ENCODE assay signal across 8 cellular contexts in genomic region chr17:81701288-81702071, GRCh38. TPM values are rescaled to one million over a fixed set of nuclear protein-coding genes. Genes with fewer than 3 reads are reported as not detected.
DNase-seq lines count a peak whose midpoint lies in the region; ATAC-seq, FAIRE-seq and TF ChIP-seq lines count a peak whose summit lies in the region.

No MANE protein-coding gene starts in this region.

- H3K27me3 ChIP-seq in small intestine (ENCODE audit: control insufficient read depth in 2 of 2, insufficient read depth in 2 of 2, low read length in 2 of 2) = no peaks in the 10 kb centered on the region

- peaks cover 7 to 13% of the 10 kb centered on the region in 2 donors for H3K36me3 ChIP-seq in small intestine (ENCODE audit: control insufficient read depth in 2 of 2, insufficient read depth in 2 of 2, low read length in 2 of 2)

- H3K4me1 ChIP-seq in small intestine (ENCODE audit: control insufficient read depth in 2 of 2, insufficient read depth in 1 of 2, low read depth in 1 of 2, low read length in 1 of 2) = no peaks in the 10 kb centered on the region

- FAIRE-seq in small intestine (lab: Jason Lieb, UNC) = no peak

- H3K9me3 ChIP-seq in small intestine (ENCODE audit: control insufficient read depth, low read depth) = no peaks in the 10 kb centered on the region

- ATAC-seq in esophagus mucosa = peak; percentile 2
- ATAC-seq in omental fat pad (ENCODE audit: low FRiP score) = no peak

- WGBS in small intestine, 3 donors = 45 to 66% (median 54%) methylated on average over 23 of the region's 23 CpGs

- DNase-seq in NOMO-1 (lab: John Stamatoyannopoulos, UW; ENCODE audit: unreplicated experiment in 2 of 2) (peak; percentile 17 to 55), NOMO-1 treated with dmso at 0.1 percent for 144 hours (lab: John Stamatoyannopoulos, UW; ENCODE audit: unreplicated experiment) (no peak), RKO (ENCODE audit: low spot score) (peak; percentile 54), small intestine (peak; percentile 33), NCI-H1694 treated with DMSO at 0.1 percent for 48 hours (lab: John Stamatoyannopoulos, UW) (no peak), omental fat pad (ENCODE audit: low spot score) (no peak), H4 (ENCODE audit: low spot score) (no peak)

- no peak for TF ChIP-seq CTCF in omental fat pad (IDR thresholded peaks at IDR 0.05)

- peak overlapping the region in 1 of 2 donors; percentile 30 for H3K27ac ChIP-seq in small intestine (ENCODE audit: low read depth in 1 of 2, low read length in 1 of 2)

- peak overlapping the region in 1 of 2 donors; percentile 94 for H3K4me3 ChIP-seq in small intestine (ENCODE audit: low read depth in 1 of 2, low read length in 2 of 2)

RNA-seq across cellular contexts. Expression of gene MRPL12, which starts 1.7 kb away (rescaled TPM):
- total RNA-seq in esophagus mucosa (89.5 TPM), omental fat pad (10 to 100 TPM; 31.4 to 55.8 (median 49.2) TPM)
- 100 to 1,000 TPM; 139 to 258 (median 202) TPM for polyA plus RNA-seq in small intestine
- 16.9 and 21.9 TPM in 2 replicates for total RNA-seq in H4 (2014; rRNA removed; shearing (Covaris generic))

RNA-seq across cellular contexts. Expression of gene SLC25A10, which starts 10.6 kb away (rescaled TPM):
- total RNA-seq in esophagus mucosa (37.2 TPM), omental fat pad (10 to 100 TPM; 11.4 to 22.4 (median 14.0) TPM)
- 10 to 100 TPM; 40.3 to 79.1 (median 72.0) TPM for polyA plus RNA-seq in small intestine
- 51.6 and 77.0 TPM in 2 replicates for total RNA-seq in H4 (2014; rRNA removed; shearing (Covaris generic))

RNA-seq across cellular contexts. Expression of gene HGS, which starts 17.7 kb away (rescaled TPM):
- total RNA-seq in esophagus mucosa (62.5 TPM), omental fat pad (100 to 1,000 TPM in 1 of 4 donors, 10 to 100 TPM in 3; 54.0 to 117 (median 66.9) TPM)
- polyA plus RNA-seq in small intestine = 100 to 1,000 TPM in 2 of 3 donors, 10 to 100 TPM in 1; 86.4 to 284 (median 182) TPM
- 26.6 and 38.3 TPM in 2 replicates for total RNA-seq in H4 (2014; rRNA removed; shearing (Covaris generic))

RNA-seq across cellular contexts. Expression of gene ARL16, which starts 17.9 kb away (rescaled TPM):
- total RNA-seq in esophagus mucosa (24.3 TPM), omental fat pad (10 to 100 TPM; 18.8 to 28.8 (median 26.9) TPM)
- polyA plus RNA-seq in small intestine = 10 to 100 TPM; 34.1 to 76.9 (median 63.2) TPM
- 31.1 and 47.5 TPM in 2 replicates for total RNA-seq in H4 (2014; rRNA removed; shearing (Covaris generic))

RNA-seq across cellular contexts. Expression of gene CCDC137, which starts 34.9 kb away (rescaled TPM):
- 21.4 TPM for total RNA-seq in esophagus mucosa
- 10 to 100 TPM; 18.1 to 89.2 (median 24.6) TPM for polyA plus RNA-seq in small intestine
- 10 to 100 TPM in 1 of 4 donors, 1 to 10 TPM in 3; 6.8 to 15.6 (median 9.4) TPM for total RNA-seq in omental fat pad
- total RNA-seq in H4 (2014; rRNA removed; shearing (Covaris generic)) = 10.7 and 16.7 TPM in 2 replicates

Comparison
In these comparisons a context has a peak if more than half of its experiments do, and no peak if none do; other contexts are left out.
1. DNase-seq: peak in NOMO-1 (2 of 2), RKO (single experiment) and small intestine (single experiment); none in NOMO-1 treated with dmso at 0.1 percent for 144 hours (single experiment), NCI-H1694 treated with DMSO at 0.1 percent for 48 hours (single experiment), omental fat pad (single experiment) and H4 (single experiment).